In genomic region chr13:49247722-49248432, GRCh38 we compare ENCODE assay signal across 1 cellular context.
TF ChIP-seq lines count a peak whose summit lies in the region.

TSS of gene CDADC1 (plus strand) at chr13:49247925. CDS start at chr13:49248038, 113 bp downstream.

TF ChIP-seq in HepG2, 621 proteins besides CTCF, POLR2A, EP300 and RAD21 (continued from another document and continues in another):
- peak; percentile 91 for TF ChIP-seq ZHX1 (CRISPR knock-in tag; IDR thresholded peaks at IDR 0.05; ENCODE audit: low read depth)
- TF ChIP-seq ZFAT (CRISPR knock-in tag; conservative IDR thresholded peaks at IDR 0.05) = no peak
- TF ChIP-seq ZNF235 (CRISPR knock-in tag; IDR thresholded peaks at IDR 0.05; ENCODE audit: borderline replicate concordance) = 0 out of 2 replicates have a peak, but pooled peaks have one; percentile 20
- no peak for TF ChIP-seq MAFK (conservative IDR thresholded peaks at IDR 0.05 in 1 of 2, IDR thresholded peaks at IDR 0.05 in 1 of 2; ENCODE audit: low read length in 2 of 2)
- peak; percentile 52 for TF ChIP-seq NFYB (CRISPR knock-in tag; IDR thresholded peaks at IDR 0.05)
- TF ChIP-seq NCOA1 (CRISPR knock-in tag; IDR thresholded peaks at IDR 0.05) = no peak
- 0 out of 2 replicates have a peak, but pooled peaks have one; percentile 49 for TF ChIP-seq ZSCAN5A (CRISPR knock-in tag; IDR thresholded peaks at IDR 0.05; ENCODE audit: borderline replicate concordance)
- TF ChIP-seq, protein P1, sequence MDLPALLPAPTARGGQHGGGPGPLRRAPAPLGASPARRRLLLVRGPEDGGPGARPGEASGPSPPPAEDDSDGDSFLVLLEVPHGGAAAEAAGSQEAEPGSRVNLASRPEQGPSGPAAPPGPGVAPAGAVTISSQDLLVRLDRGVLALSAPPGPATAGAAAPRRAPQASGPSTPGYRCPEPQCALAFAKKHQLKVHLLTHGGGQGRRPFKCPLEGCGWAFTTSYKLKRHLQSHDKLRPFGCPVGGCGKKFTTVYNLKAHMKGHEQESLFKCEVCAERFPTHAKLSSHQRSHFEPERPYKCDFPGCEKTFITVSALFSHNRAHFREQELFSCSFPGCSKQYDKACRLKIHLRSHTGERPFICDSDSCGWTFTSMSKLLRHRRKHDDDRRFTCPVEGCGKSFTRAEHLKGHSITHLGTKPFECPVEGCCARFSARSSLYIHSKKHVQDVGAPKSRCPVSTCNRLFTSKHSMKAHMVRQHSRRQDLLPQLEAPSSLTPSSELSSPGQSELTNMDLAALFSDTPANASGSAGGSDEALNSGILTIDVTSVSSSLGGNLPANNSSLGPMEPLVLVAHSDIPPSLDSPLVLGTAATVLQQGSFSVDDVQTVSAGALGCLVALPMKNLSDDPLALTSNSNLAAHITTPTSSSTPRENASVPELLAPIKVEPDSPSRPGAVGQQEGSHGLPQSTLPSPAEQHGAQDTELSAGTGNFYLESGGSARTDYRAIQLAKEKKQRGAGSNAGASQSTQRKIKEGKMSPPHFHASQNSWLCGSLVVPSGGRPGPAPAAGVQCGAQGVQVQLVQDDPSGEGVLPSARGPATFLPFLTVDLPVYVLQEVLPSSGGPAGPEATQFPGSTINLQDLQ (CRISPR knock-in tag; IDR thresholded peaks at IDR 0.05) = peak; percentile 38; the same call in 1 of the 2 replicates
- peak; percentile 70 for TF ChIP-seq E2F1 (CRISPR knock-in tag; IDR thresholded peaks at IDR 0.05)
- peak; percentile 69 for TF ChIP-seq ZNF274 (CRISPR knock-in tag; IDR thresholded peaks at IDR 0.05)
- TF ChIP-seq GTF2F1 (IDR thresholded peaks at IDR 0.05; ENCODE audit: low read length) = no peak
- TF ChIP-seq ZNF747 (CRISPR knock-in tag; IDR thresholded peaks at IDR 0.05; ENCODE audit: borderline replicate concordance) = peak; percentile 56; the same call in 1 of the 2 replicates
- TF ChIP-seq SPEN (CRISPR knock-in tag; IDR thresholded peaks at IDR 0.05; ENCODE audit: low read depth) = peak; percentile 74
- TF ChIP-seq ZNF205 (CRISPR knock-in tag; IDR thresholded peaks at IDR 0.05) = no peak
- TF ChIP-seq PAXIP1 (CRISPR knock-in tag; conservative IDR thresholded peaks at IDR 0.05) = 0 out of 2 replicates have a peak, but pooled peaks have one; percentile 22
- TF ChIP-seq XRCC5 (optimal IDR thresholded peaks at IDR 0.05; ENCODE audit: low read length) = peak; percentile 74
- TF ChIP-seq CEBPB (IDR thresholded peaks at IDR 0.05; ENCODE audit: borderline replicate concordance, low read depth, low read length) = 0 out of 2 replicates have a peak, but pooled peaks have one; percentile 18
- 0 out of 2 replicates have a peak, but pooled peaks have one; percentile 19 for TF ChIP-seq ZNF143 (CRISPR knock-in tag; IDR thresholded peaks at IDR 0.05)
- TF ChIP-seq ZNF354B (CRISPR knock-in tag; IDR thresholded peaks at IDR 0.05) = 0 out of 2 replicates have a peak, but pooled peaks have one; percentile 24
- TF ChIP-seq ZNF501 (CRISPR knock-in tag; IDR thresholded peaks at IDR 0.05) = peak; percentile 90
- peak; percentile 81 for TF ChIP-seq ZHX2 (IDR thresholded peaks at IDR 0.05; ENCODE audit: low read depth)
- TF ChIP-seq ZHX2 (CRISPR knock-in tag; IDR thresholded peaks at IDR 0.05; ENCODE audit: borderline replicate concordance) = no peak
- TF ChIP-seq ZNF770 (CRISPR knock-in tag; IDR thresholded peaks at IDR 0.05) = peak; percentile 53; the same call in 1 of the 2 replicates
- TF ChIP-seq, protein P2, sequence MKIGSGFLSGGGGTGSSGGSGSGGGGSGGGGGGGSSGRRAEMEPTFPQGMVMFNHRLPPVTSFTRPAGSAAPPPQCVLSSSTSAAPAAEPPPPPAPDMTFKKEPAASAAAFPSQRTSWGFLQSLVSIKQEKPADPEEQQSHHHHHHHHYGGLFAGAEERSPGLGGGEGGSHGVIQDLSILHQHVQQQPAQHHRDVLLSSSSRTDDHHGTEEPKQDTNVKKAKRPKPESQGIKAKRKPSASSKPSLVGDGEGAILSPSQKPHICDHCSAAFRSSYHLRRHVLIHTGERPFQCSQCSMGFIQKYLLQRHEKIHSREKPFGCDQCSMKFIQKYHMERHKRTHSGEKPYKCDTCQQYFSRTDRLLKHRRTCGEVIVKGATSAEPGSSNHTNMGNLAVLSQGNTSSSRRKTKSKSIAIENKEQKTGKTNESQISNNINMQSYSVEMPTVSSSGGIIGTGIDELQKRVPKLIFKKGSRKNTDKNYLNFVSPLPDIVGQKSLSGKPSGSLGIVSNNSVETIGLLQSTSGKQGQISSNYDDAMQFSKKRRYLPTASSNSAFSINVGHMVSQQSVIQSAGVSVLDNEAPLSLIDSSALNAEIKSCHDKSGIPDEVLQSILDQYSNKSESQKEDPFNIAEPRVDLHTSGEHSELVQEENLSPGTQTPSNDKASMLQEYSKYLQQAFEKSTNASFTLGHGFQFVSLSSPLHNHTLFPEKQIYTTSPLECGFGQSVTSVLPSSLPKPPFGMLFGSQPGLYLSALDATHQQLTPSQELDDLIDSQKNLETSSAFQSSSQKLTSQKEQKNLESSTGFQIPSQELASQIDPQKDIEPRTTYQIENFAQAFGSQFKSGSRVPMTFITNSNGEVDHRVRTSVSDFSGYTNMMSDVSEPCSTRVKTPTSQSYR (CRISPR knock-in tag; IDR thresholded peaks at IDR 0.05; ENCODE audit: borderline replicate concordance) = peak; percentile 34; the same call in 1 of the 2 replicates
- TF ChIP-seq ZBTB33 (CRISPR knock-in tag; IDR thresholded peaks at IDR 0.05) = no peak
